24 cellular contexts compared by ENCODE assay signal in the genomic region with DNA sequence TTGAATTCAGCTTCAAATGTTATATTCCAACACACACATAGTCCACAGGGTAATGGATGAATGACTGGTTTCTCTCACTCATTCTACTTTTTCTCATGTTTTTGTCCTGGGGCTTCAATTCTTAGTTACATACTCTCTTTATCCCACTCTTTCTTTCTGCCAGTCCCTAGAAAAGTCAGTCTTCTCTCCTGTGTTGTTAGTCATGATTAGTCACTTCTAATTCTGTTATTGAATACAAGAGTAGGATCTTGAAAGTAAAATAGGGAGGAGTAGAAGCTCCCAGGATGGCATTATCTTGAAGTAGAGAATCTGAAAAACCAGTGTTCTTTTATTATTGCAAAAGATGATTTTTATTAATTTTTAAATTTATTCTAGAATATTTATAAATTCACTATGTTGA. TPM values are rescaled to one million over a fixed set of nuclear protein-coding genes. Genes with fewer than 3 reads are reported as not detected.
DNase-seq lines count a peak whose midpoint lies in the region; ATAC-seq, FAIRE-seq and TF ChIP-seq lines count a peak whose summit lies in the region.
"Had no signal": no experiment of that assay in that cellular context is flagged by ENCODE, and none has a peak within 500 bp of the region (broad histone marks: within the 10 kb centered on the region; RNA-seq: fewer than 3 reads in every experiment).

No MANE protein-coding gene starts in this region.

- H3K4me1 Mint-ChIP-seq in astrocyte (ENCODE audit: low read depth, unreplicated experiment) = peaks cover 5% of the 10 kb centered on the region
- no peaks in the 10 kb centered on the region for H3K4me1 Mint-ChIP-seq in effector memory CD8-positive, alpha-beta T cell (ENCODE audit: low read depth in 2 of 2)

- no peaks in the 10 kb centered on the region for H3K4me1 ChIP-seq in astrocyte (ENCODE audit: insufficient read depth, low read length)
- H3K4me1 ChIP-seq: SJSA1 had no signal

- H3K79me2 ChIP-seq in astrocyte (ENCODE audit: insufficient read depth, low read length) = no peaks in the 10 kb centered on the region

- no peak overlapping the region for H2AFZ ChIP-seq in astrocyte (ENCODE audit: low read depth, low read length)
- H2AFZ ChIP-seq: PC-9 had no signal

- no peak for TF ChIP-seq CTCF in astrocyte (IDR thresholded peaks at IDR 0.05; ENCODE audit: insufficient read depth, low read depth, low read length)

- H3K9me3 ChIP-seq in astrocyte (ENCODE audit: insufficient read depth, low read depth, low read length) = no peaks in the 10 kb centered on the region
- H3K9me3 ChIP-seq: SJSA1 had no signal

- no peaks in the 10 kb centered on the region for H3K9me3 Mint-ChIP-seq in astrocyte (ENCODE audit: unreplicated experiment)
- no peaks in the 10 kb centered on the region for H3K9me3 Mint-ChIP-seq in effector memory CD8-positive, alpha-beta T cell
- H3K9me3 Mint-ChIP-seq: CD8-positive, alpha-beta T cell; HFFc6 had no signal

- no peaks in the 10 kb centered on the region for H3K27me3 Mint-ChIP-seq in astrocyte (ENCODE audit: low read depth, unreplicated experiment)
- H3K27me3 Mint-ChIP-seq in effector memory CD8-positive, alpha-beta T cell = no peaks in the 10 kb centered on the region

- no peaks in the 10 kb centered on the region for H4K20me1 ChIP-seq in astrocyte (ENCODE audit: insufficient read depth, low read length)

- no peaks in the 10 kb centered on the region for H3K36me3 Mint-ChIP-seq in astrocyte (ENCODE audit: low read depth, unreplicated experiment)
- peaks cover 2% of the 10 kb centered on the region for H3K36me3 Mint-ChIP-seq in effector memory CD8-positive, alpha-beta T cell (ENCODE audit: insufficient read depth)
- H3K36me3 Mint-ChIP-seq: CD8-positive, alpha-beta T cell had no signal

- no peak overlapping the region for H3K4me2 ChIP-seq in astrocyte (ENCODE audit: low read length)
- H3K4me2 ChIP-seq: PC-9 had no signal

- no peak overlapping the region for H3K4me3 Mint-ChIP-seq in astrocyte (ENCODE audit: unreplicated experiment)
- no peak overlapping the region for H3K4me3 Mint-ChIP-seq in effector memory CD8-positive, alpha-beta T cell
- H3K4me3 Mint-ChIP-seq: CD8-positive, alpha-beta T cell; HFFc6 had no signal

- no peaks in the 10 kb centered on the region for H3K36me3 ChIP-seq in astrocyte (ENCODE audit: insufficient read depth, low read length)
- H3K36me3 ChIP-seq: SJSA1 had no signal

- in situ Hi-C loops in ACHN (cut with HindIII; ENCODE audit: low pct_ligation_motif_present, low pct_unique_long_range_greater_than_20kb, low sequenced_read_pairs) = no loop called here

- peak; percentile 37 for FAIRE-seq in astrocyte (lab: Jason Lieb, UNC)
- FAIRE-seq: D721Med had no signal

- ATAC-seq in activated CD4-positive, CD25-positive, alpha-beta regulatory T cell treated with anti-CD3 and anti-CD28 coated beads, Interleukin-2, amount 50 U/mL, for 24 hours = no peak
- no peak for ATAC-seq in effector memory CD8-positive, alpha-beta T cell (replicated peaks)
- ATAC-seq: CD8-positive, alpha-beta T cell; Right ventricle myocardium inferior had no signal

- no peak overlapping the region for H3K27ac ChIP-seq in astrocyte (ENCODE audit: low read depth, low read length)
- H3K27ac ChIP-seq: PC-9, SJSA1 had no signal

- no peaks in the 10 kb centered on the region for H3K27me3 ChIP-seq in astrocyte (ENCODE audit: insufficient read depth, low read length)
- H3K27me3 ChIP-seq: SJSA1 had no signal

- no peak overlapping the region for H3K27ac Mint-ChIP-seq in astrocyte (ENCODE audit: unreplicated experiment)
- no peak overlapping the region for H3K27ac Mint-ChIP-seq in effector memory CD8-positive, alpha-beta T cell
- H3K27ac Mint-ChIP-seq: CD8-positive, alpha-beta T cell; HFFc6 had no signal

- H3K9ac ChIP-seq in astrocyte (ENCODE audit: low read length) = no peak overlapping the region

- peak; percentile 75 for DNase-seq in ACHN
- peak; percentile 9 for DNase-seq in HPDE6-E6E7 (ENCODE audit: extremely low spot score)
- DNase-seq in astrocyte (ENCODE audit: low read depth) = no peak
- DNase-seq in glomerular visceral epithelial cell (ENCODE audit: extremely low spot score) = peak; percentile 8
- no peak for DNase-seq in SW480 (ENCODE audit: low spot score)
- DNase-seq in effector memory CD8-positive, alpha-beta T cell = no peak
- DNase-seq: 8988T; AML-193; C1 segment of cervical spinal cord; CD8-positive, alpha-beta T cell; EL; H7; HFFc6; KG1; NCI-H1092 treated with DMSO at 0.1 percent for 48 hours; NCI-H1436 treated with DMSO at 0.1 percent for 48 hours; NCI-H1930; NCI-H510A; NCI-H748 treated with DMSO at 0.1 percent for 48 hours; PC-9 had no signal

- no peak overlapping the region for H3K4me3 ChIP-seq in astrocyte (ENCODE audit: insufficient read depth, low read depth, low read length)
- H3K4me3 ChIP-seq: PC-9, SJSA1 had no signal

RNA-seq across cellular contexts. Expression of gene CALCR, which starts 45.5 kb away (rescaled TPM):
- total RNA-seq in astrocyte = 5.4 and 5.7 TPM in 2 replicates
- total RNA-seq: CD8-positive, alpha-beta T cell; HFFc6; PC-9; SJSA1 had no signal

Comparison
In these comparisons a context has a peak if more than half of its experiments do, and no peak if none do; other contexts are left out.
1. DNase-seq: peak in ACHN (single experiment), HPDE6-E6E7 (single experiment) and glomerular visceral epithelial cell (single experiment); none in astrocyte (single experiment), SW480 (single experiment) and effector memory CD8-positive, alpha-beta T cell (0 of 3).